In genomic region chr1:214718724-214719123, GRCh38 we compare ENCODE assay signal across 20 cellular contexts.
DNase-seq lines count a peak whose midpoint lies in the region; ATAC-seq, FAIRE-seq and TF ChIP-seq lines count a peak whose summit lies in the region.
"Had no signal": no experiment of that assay in that cellular context is flagged by ENCODE, and none has a peak within 500 bp of the region (broad histone marks: within the 10 kb centered on the region; RNA-seq: fewer than 3 reads in every experiment).

No MANE protein-coding gene starts in this region.

- H3K4me1 ChIP-seq in PC-3 (ENCODE audit: insufficient read depth, low read length) (peaks cover 25% of the 10 kb centered on the region), neuronal stem cell (ENCODE audit: control insufficient read depth in 2 of 2, insufficient read depth in 1 of 2, low read depth in 1 of 2, low read length in 2 of 2) (peaks cover 0 to 9% of the 10 kb centered on the region in 2 donors)

- no peak overlapping the region for H3K27ac Mint-ChIP-seq in glutamatergic neuron (ENCODE audit: unreplicated experiment)
- no peak overlapping the region for H3K27ac Mint-ChIP-seq in stimulated activated naive B cell treated with anti-CD40 and anti-IgM and Interleukin-4, amounts not matched to agents 10 μg/mL and 1 μg/mL and 100 μg/mL, for 72 hours

- no peak overlapping the region for H4K8ac ChIP-seq in neuronal stem cell (ENCODE audit: low read depth, low read length)

- no peak overlapping the region for H3K14ac ChIP-seq in neuronal stem cell (ENCODE audit: low read length)

- H3K4me3 ChIP-seq in PC-3 (ENCODE audit: low read length) (no peak overlapping the region), bronchial epithelial cell (ENCODE audit: low read depth, low read length) (no peak overlapping the region), neuronal stem cell (ENCODE audit: low read length in 2 of 2) (no peak overlapping the region)
- H3K4me3 ChIP-seq: GM12878, MG63 had no signal

- H3K4me1 Mint-ChIP-seq in glutamatergic neuron (ENCODE audit: low read depth, unreplicated experiment): peaks cover 2% of the 10 kb centered on the region
- H3K4me1 Mint-ChIP-seq in stimulated activated naive B cell treated with anti-CD40 and anti-IgM and Interleukin-4, amounts not matched to agents 10 μg/mL and 1 μg/mL and 100 μg/mL, for 72 hours: no peaks in the 10 kb centered on the region

- no peak overlapping the region for H2AFZ ChIP-seq in PC-3 (ENCODE audit: low read length)
- no peak overlapping the region for H2AFZ ChIP-seq in neuronal stem cell (ENCODE audit: low read length)

- no peaks in the 10 kb centered on the region for H4K20me1 ChIP-seq in PC-3 (ENCODE audit: low read length)

- H2BK12ac ChIP-seq in neuronal stem cell (ENCODE audit: low read length): no peak overlapping the region

- H3K4me2 ChIP-seq in PC-3 (ENCODE audit: low read length) (no peak overlapping the region), neuronal stem cell (ENCODE audit: insufficient read depth, low read length, poor library complexity, severe bottlenecking) (no peak overlapping the region)

- no peak overlapping the region for H2BK15ac ChIP-seq in neuronal stem cell (ENCODE audit: low read length)

- H3K79me1 ChIP-seq in neuronal stem cell (ENCODE audit: low read depth, low read length): no peaks in the 10 kb centered on the region

- H3K36me3 Mint-ChIP-seq in glutamatergic neuron (ENCODE audit: unreplicated experiment): no peaks in the 10 kb centered on the region
- no peaks in the 10 kb centered on the region for H3K36me3 Mint-ChIP-seq in stimulated activated naive B cell treated with anti-CD40 and anti-IgM and Interleukin-4, amounts not matched to agents 10 μg/mL and 1 μg/mL and 100 μg/mL, for 72 hours

- H3K18ac ChIP-seq in neuronal stem cell (ENCODE audit: low read length): no peak overlapping the region

- no peak overlapping the region for H3K23ac ChIP-seq in neuronal stem cell (ENCODE audit: low read depth, low read length, poor library complexity)

- POLR2A ChIA-PET in PC-3 (lab: Charles Lee; ENCODE audit: unreplicated experiment): no interaction called here

- CTCF ChIA-PET in PC-3 (lab: Charles Lee): no interaction called here

- TF ChIP-seq CTCF in PC-3 (conservative IDR thresholded peaks at IDR 0.05; ENCODE audit: low read depth, low read length): no peak
- no peak for TF ChIP-seq CTCF in bronchial epithelial cell (IDR thresholded peaks at IDR 0.05; ENCODE audit: insufficient read depth, low read length, severe bottlenecking)
- no peak for TF ChIP-seq CTCF in glutamatergic neuron (IDR thresholded peaks at IDR 0.05; ENCODE audit: partially characterized antibody, unreplicated experiment)

- no peak for FAIRE-seq in bronchial epithelial cell (lab: Jason Lieb, UNC)
- FAIRE-seq: GM12878, GM18507 had no signal

- no peaks in the 10 kb centered on the region for H3K79me2 ChIP-seq in PC-3 (ENCODE audit: low read length)

- H3K36me3 ChIP-seq in PC-3 (ENCODE audit: low read depth, low read length): no peaks in the 10 kb centered on the region
- H3K36me3 ChIP-seq in bronchial epithelial cell (ENCODE audit: control insufficient read depth, insufficient read depth, low read length): no peaks in the 10 kb centered on the region
- H3K36me3 ChIP-seq in neuronal stem cell (replicated peaks in 1 of 2; ENCODE audit: control insufficient read depth in 2 of 2, insufficient read depth in 2 of 2, low read length in 2 of 2): no peaks in the 10 kb centered on the region
- H3K36me3 ChIP-seq: MG63 had no signal

- H3K27me3 Mint-ChIP-seq in glutamatergic neuron (ENCODE audit: unreplicated experiment): no peaks in the 10 kb centered on the region
- H3K27me3 Mint-ChIP-seq in stimulated activated naive B cell treated with anti-CD40 and anti-IgM and Interleukin-4, amounts not matched to agents 10 μg/mL and 1 μg/mL and 100 μg/mL, for 72 hours: peaks cover 0 to 8% of the 10 kb centered on the region in 2 donors

- H2BK5ac ChIP-seq in neuronal stem cell (ENCODE audit: low read length): no peak overlapping the region

- H3K9me2 ChIP-seq in PC-3 (replicated peaks; ENCODE audit: low read length): no peaks in the 10 kb centered on the region

- no peak overlapping the region for H2BK120ac ChIP-seq in neuronal stem cell (ENCODE audit: low read depth, low read length)

- H3K9me3 ChIP-seq in PC-3 (ENCODE audit: low read length): no peaks in the 10 kb centered on the region
- no peaks in the 10 kb centered on the region for H3K9me3 ChIP-seq in neuronal stem cell (replicated peaks in 1 of 2; ENCODE audit: control insufficient read depth in 2 of 2, insufficient read depth in 1 of 2, low read depth in 1 of 2, low read length in 2 of 2)
- H3K9me3 ChIP-seq: MG63 had no signal

- DNase-seq in HCEC 1CT (peak; percentile 16), PC-3 (peak; percentile 97), bronchial epithelial cell (ENCODE audit: low read depth) (peak; percentile 62), iris pigment epithelial cell (ENCODE audit: low read depth) (peak; percentile 46), SIG-M5 treated with dmso at 0.1 percent for 504 hours (lab: John Stamatoyannopoulos, UW; ENCODE audit: unreplicated experiment) (no peak), glutamatergic neuron (no peak), neuronal stem cell (ENCODE audit: low spot score) (no peak)
- DNase-seq in stimulated activated naive B cell treated with anti-CD40 and anti-IgM and Interleukin-4, amounts not matched to agents 10 μg/mL and 1 μg/mL and 100 μg/mL, for 72 hours: no peak
- DNase-seq: C1 segment of cervical spinal cord, DMS153, KG1, MG63, NCI-H1092 treated with DMSO at 0.1 percent for 48 hours, NCI-H1694, NCI-H2171, SHP77 had no signal

- no peak overlapping the region for H3K9ac ChIP-seq in PC-3 (ENCODE audit: low read length)
- H3K9ac ChIP-seq in neuronal stem cell (ENCODE audit: low read depth, low read length, poor library complexity): no peak overlapping the region

- H4K91ac ChIP-seq in neuronal stem cell (ENCODE audit: low read depth, low read length, poor library complexity): no peak overlapping the region

- H3K9me3 Mint-ChIP-seq in glutamatergic neuron (ENCODE audit: unreplicated experiment): peaks cover 1% of the 10 kb centered on the region
- H3K9me3 Mint-ChIP-seq in stimulated activated naive B cell treated with anti-CD40 and anti-IgM and Interleukin-4, amounts not matched to agents 10 μg/mL and 1 μg/mL and 100 μg/mL, for 72 hours: peaks cover 0 to 13% of the 10 kb centered on the region in 2 donors

- H3K4me3 Mint-ChIP-seq in glutamatergic neuron (ENCODE audit: unreplicated experiment): no peak overlapping the region
- no peak overlapping the region for H3K4me3 Mint-ChIP-seq in stimulated activated naive B cell treated with anti-CD40 and anti-IgM and Interleukin-4, amounts not matched to agents 10 μg/mL and 1 μg/mL and 100 μg/mL, for 72 hours

- peak; percentile 91 for ATAC-seq in PC-3
- ATAC-seq in stimulated activated naive B cell treated with anti-CD40 and anti-IgM and Interleukin-4, amounts not matched to agents 10 μg/mL and 1 μg/mL and 100 μg/mL, for 72 hours (replicated peaks): no peak
- ATAC-seq: Panc1 had no signal

- intact Hi-C loops in PC-3 (cut with micrococcal nuclease): loop anchor here (1.0 kb wide), 1 partner anchor 22 kb away; no protein-coding TSS in a partner anchor

- H3F3A ChIP-seq in PC-3 (ENCODE audit: low read length, unreplicated experiment): no peaks in the 10 kb centered on the region

- H3K4ac ChIP-seq in neuronal stem cell (ENCODE audit: low read length): no peak overlapping the region

- H3K27ac ChIP-seq in PC-3 (ENCODE audit: low read length) (no peak overlapping the region), neuronal stem cell (replicated peaks; ENCODE audit: low read length) (no peak overlapping the region)
- H3K27ac ChIP-seq: HL-60 had no signal

- H2AK5ac ChIP-seq in neuronal stem cell (ENCODE audit: low read depth, low read length): no peak overlapping the region

- no TSS peak for BruUV-seq in PC-3 (replicated peaks; lab: Mats Ljungman, UMichigan)

- H3K27me3 ChIP-seq in PC-3 (ENCODE audit: low read length): no peaks in the 10 kb centered on the region
- H3K27me3 ChIP-seq in bronchial epithelial cell (ENCODE audit: control insufficient read depth, insufficient read depth, low read length): peaks cover 6% of the 10 kb centered on the region
- no peaks in the 10 kb centered on the region for H3K27me3 ChIP-seq in neuronal stem cell (ENCODE audit: control insufficient read depth in 3 of 3, insufficient read depth in 3 of 3, low read depth in 1 of 3, low read length in 3 of 3)
- H3K27me3 ChIP-seq: MG63 had no signal

Comparison
In these comparisons a context has a peak if more than half of its experiments do, and no peak if none do; other contexts are left out.
1. DNase-seq: peak in HCEC 1CT (single experiment), PC-3 (single experiment), bronchial epithelial cell (single experiment) and iris pigment epithelial cell (single experiment); none in SIG-M5 treated with dmso at 0.1 percent for 504 hours (single experiment), glutamatergic neuron (single experiment), neuronal stem cell (single experiment) and stimulated activated naive B cell treated with anti-CD40 and anti-IgM and Interleukin-4, amounts not matched to agents 10 μg/mL and 1 μg/mL and 100 μg/mL, for 72 hours (single experiment).